ENCODE assay signal across 8 cellular contexts in genomic region chr1:41662061-41662655, GRCh38.
DNase-seq lines count a peak whose midpoint lies in the region; ATAC-seq and TF ChIP-seq lines count a peak whose summit lies in the region.

No MANE protein-coding gene starts in this region.

- peak; percentile 84 for DNase-seq in A673 (ENCODE audit: low spot score)
- no peak for DNase-seq in Panc1 (ENCODE audit: low read depth, low spot score)
- peak; percentile 62 for DNase-seq in activated gamma-delta T cell treated with Interleukin-2 at 50 U/mL for 16 hours
- DNase-seq in glomerular visceral epithelial cell (ENCODE audit: extremely low spot score), result peak; percentile 76
- DNase-seq in tibial artery, result peak; percentile 69 to 84

- H3K4me3 ChIP-seq in A673 (ENCODE audit: low read depth, low read length, poor library complexity, severe bottlenecking) (peak overlapping the region; percentile 58), Panc1 (ENCODE audit: low read depth in 2 of 2, low read length in 2 of 2) (peak overlapping the region; percentile 50 to 51), parathyroid adenoma (ENCODE audit: low read depth, low read length) (no peak overlapping the region), tibial artery (peak overlapping the region; percentile 67 to 69)

- H3K4me1 ChIP-seq in A673 (ENCODE audit: insufficient read depth, low read length, poor library complexity, severe bottlenecking), result peaks cover 26% of the 10 kb centered on the region
- H3K4me1 ChIP-seq in Panc1 (ENCODE audit: control insufficient read depth, insufficient read depth, low read length), result peaks cover 25% of the 10 kb centered on the region
- H3K4me1 ChIP-seq in parathyroid adenoma, result no peaks in the 10 kb centered on the region
- H3K4me1 ChIP-seq in tibial artery, result peaks cover 0 to 51% (median 33%) of the 10 kb centered on the region in 4 donors

- CTCF ChIA-PET in A673 (lab: Charles Lee), result no interaction called here
- CTCF ChIA-PET in Panc1 (lab: Charles Lee), result no interaction called here

- TF ChIP-seq CTCF in A673 (conservative IDR thresholded peaks at IDR 0.05; ENCODE audit: low read depth, low read length) (no peak), Panc1 (IDR thresholded peaks at IDR 0.05) (no peak), parathyroid adenoma (IDR thresholded peaks at IDR 0.05) (no peak), tibial artery (IDR thresholded peaks at IDR 0.05) (no peak)

- no peaks in the 10 kb centered on the region for H3K36me3 ChIP-seq in A673 (ENCODE audit: insufficient read depth, low read length, poor library complexity, severe bottlenecking)
- peaks cover 4% of the 10 kb centered on the region; the same call in 1 of the 2 replicates for H3K36me3 ChIP-seq in Panc1 (ENCODE audit: control insufficient read depth, insufficient read depth, low read length)
- no peaks in the 10 kb centered on the region for H3K36me3 ChIP-seq in parathyroid adenoma (ENCODE audit: control insufficient read depth, insufficient read depth, low read length)
- H3K36me3 ChIP-seq in tibial artery, result no peaks in the 10 kb centered on the region

- H3K27ac ChIP-seq in A673 (ENCODE audit: low read depth, low read length, poor library complexity, severe bottlenecking) (peak overlapping the region; percentile 74), Panc1 (ENCODE audit: low read length) (no peak overlapping the region), parathyroid adenoma (peak overlapping the region; percentile 69), tibial artery (peak overlapping the region; percentile 87 to 91)

- H3K79me2 ChIP-seq in parathyroid adenoma, result no peaks in the 10 kb centered on the region

- intact Hi-C loops in A673 (cut with micrococcal nuclease; ENCODE audit: unreplicated experiment), result no loop called here
- intact Hi-C loops in Panc1 (cut with micrococcal nuclease; ENCODE audit: unreplicated experiment), result no loop called here
- intact Hi-C loops in tibial artery (cut with DNase I; ENCODE audit: low total_unique reads), result loop anchor here (10.0 kb wide), 2 partner anchors 147 to 867 kb away; no protein-coding TSS in a partner anchor

- ATAC-seq in HG03064 (IDR thresholded peaks at IDR 0.05; ENCODE audit: low read depth, unreplicated experiment) (peak; percentile 56), Panc1 (peak; percentile 84)

- H3K9ac ChIP-seq in parathyroid adenoma, result peak overlapping the region; percentile 28

- in situ Hi-C loops in Panc1 (cut with HindIII; ENCODE audit: low pct_unique_long_range_greater_than_20kb, low sequenced_read_pairs), result no loop called here

- H3K4me2 ChIP-seq in parathyroid adenoma (ENCODE audit: low read length), result peak overlapping the region; percentile 83

- peak overlapping the region; percentile 73 for H2AFZ ChIP-seq in parathyroid adenoma

- no peaks in the 10 kb centered on the region for H3K9me3 ChIP-seq in A673 (ENCODE audit: low read depth, low read length, poor library complexity, severe bottlenecking)
- no peaks in the 10 kb centered on the region for H3K9me3 ChIP-seq in Panc1 (ENCODE audit: control insufficient read depth, insufficient read depth, low read depth, low read length)
- no peaks in the 10 kb centered on the region for H3K9me3 ChIP-seq in parathyroid adenoma (ENCODE audit: control insufficient read depth, low read length)
- H3K9me3 ChIP-seq in tibial artery, result no peaks in the 10 kb centered on the region

- POLR2A ChIA-PET in A673 (lab: Charles Lee; ENCODE audit: low non-redundant PET) (interaction anchor here (0.8 kb wide), 1 partner anchor 13 kb away, joined by 4 read pairs; no protein-coding TSS in a partner anchor), Panc1 (lab: Charles Lee) (no interaction called here)

- BruUV-seq in A673 (replicated peaks; lab: Mats Ljungman, UMichigan), result no TSS peak
- BruUV-seq in Panc1 (replicated peaks; lab: Mats Ljungman, UMichigan), result no TSS peak

- H3K27me3 ChIP-seq in A673 (replicated peaks; ENCODE audit: insufficient read depth, low read depth, low read length, poor library complexity), result no peaks in the 10 kb centered on the region
- peaks cover 6% of the 10 kb centered on the region for H3K27me3 ChIP-seq in Panc1 (ENCODE audit: control insufficient read depth, insufficient read depth, low read length)
- peaks cover 3% of the 10 kb centered on the region for H3K27me3 ChIP-seq in parathyroid adenoma (ENCODE audit: control insufficient read depth, insufficient read depth, low read length)
- H3K27me3 ChIP-seq in tibial artery, result no peaks in the 10 kb centered on the region

- peak; percentile 26 for TF ChIP-seq POLR2A in GM18526 (IDR thresholded peaks at IDR 0.05; ENCODE audit: extremely low read depth, insufficient read length)
